21 cellular contexts compared by ENCODE assay signal in genomic region chr5:52728686-52729085, GRCh38.
"Had no signal": no experiment of that assay in that cellular context is flagged by ENCODE, and none has a peak within 500 bp of the region (broad histone marks: within the 10 kb centered on the region; RNA-seq: fewer than 3 reads in every experiment).

No MANE protein-coding gene starts in this region.

- DNase-seq: activated CD4-positive, alpha-beta T cell treated with anti-CD3 and anti-CD28 coated beads for 1 hour; activated naive CD8-positive, alpha-beta T cell treated with anti-CD3 and anti-CD28 coated beads for 36 hours; activated T-cell treated with anti-CD3 and anti-CD28 coated beads, Interleukin-2, amount 50 U/mL, for 1 hour; dorsolateral prefrontal cortex; heart right ventricle; islet precursor cell; left cardiac atrium; occipital lobe; stimulated activated CD4-positive, alpha-beta T cell treated with anti-CD3 and anti-CD28 coated beads, Interleukin-12 subunit alpha, Interleukin-12 subunit beta, amount 100 ng/mL, for 4 hours; stimulated activated CD4-positive, alpha-beta T cell treated with anti-CD3 and anti-CD28 coated beads, Interleukin-4, amount 100 ng/mL, for 4 hours; SW 1271 had no signal

- H3K4me3 ChIP-seq: dorsolateral prefrontal cortex, heart right ventricle, tibial nerve had no signal

- H3K36me3 Mint-ChIP-seq: memory B cell had no signal

- H3K27me3 Mint-ChIP-seq: activated naive CD8-positive, alpha-beta T cell treated with anti-CD3 and anti-CD28 coated beads for 36 hours; activated T-helper 17 cell treated with anti-CD3 and anti-CD28 coated beads, Interleukin-2, amount 50 U/mL, for 72 hours; central memory CD8-positive, alpha-beta T cell; memory B cell; stimulated activated naive CD8-positive, alpha-beta T cell treated with anti-CD3 and anti-CD28 coated beads, Interleukin-15, Interleukin-2, amounts not matched to agents 100 ng/mL and 50 ng/mL, for 24 hours had no signal

- H3K36me3 ChIP-seq: heart right ventricle, tibial nerve had no signal

- H3K27me3 ChIP-seq: dorsolateral prefrontal cortex, heart right ventricle, tibial nerve had no signal

- H3K27ac Mint-ChIP-seq: activated naive CD8-positive, alpha-beta T cell treated with anti-CD3 and anti-CD28 coated beads for 36 hours; activated T-helper 17 cell treated with anti-CD3 and anti-CD28 coated beads, Interleukin-2, amount 50 U/mL, for 72 hours; memory B cell; stimulated activated naive CD8-positive, alpha-beta T cell treated with anti-CD3 and anti-CD28 coated beads, Interleukin-15, Interleukin-2, amounts not matched to agents 100 ng/mL and 50 ng/mL, for 24 hours; T-helper 2 cell treated with Interferon-gamma antibody and Interleukin-4, amounts not matched to agents 5 μg/mL and 100 μg/mL, for 36 hours had no signal

- FAIRE-seq: colon, TTC549, urothelium cell line had no signal

- H3K4me1 Mint-ChIP-seq: memory B cell had no signal

- H3K9me3 Mint-ChIP-seq: activated T-helper 17 cell treated with anti-CD3 and anti-CD28 coated beads, Interleukin-2, amount 50 U/mL, for 72 hours; memory B cell had no signal

- H3K9me3 ChIP-seq: heart right ventricle, tibial nerve had no signal

- H3K4me3 Mint-ChIP-seq: activated naive CD8-positive, alpha-beta T cell treated with anti-CD3 and anti-CD28 coated beads for 36 hours; activated T-helper 17 cell treated with anti-CD3 and anti-CD28 coated beads, Interleukin-2, amount 50 U/mL, for 72 hours; central memory CD8-positive, alpha-beta T cell; memory B cell; neural crest cell; stimulated activated naive CD8-positive, alpha-beta T cell treated with anti-CD3 and anti-CD28 coated beads, Interleukin-15, Interleukin-2, amounts not matched to agents 100 ng/mL and 50 ng/mL, for 24 hours; T-helper 2 cell treated with Interferon-gamma antibody and Interleukin-4, amounts not matched to agents 5 μg/mL and 100 μg/mL, for 36 hours had no signal
